ENCODE assay signal across 8 cellular contexts in the genomic region with DNA sequence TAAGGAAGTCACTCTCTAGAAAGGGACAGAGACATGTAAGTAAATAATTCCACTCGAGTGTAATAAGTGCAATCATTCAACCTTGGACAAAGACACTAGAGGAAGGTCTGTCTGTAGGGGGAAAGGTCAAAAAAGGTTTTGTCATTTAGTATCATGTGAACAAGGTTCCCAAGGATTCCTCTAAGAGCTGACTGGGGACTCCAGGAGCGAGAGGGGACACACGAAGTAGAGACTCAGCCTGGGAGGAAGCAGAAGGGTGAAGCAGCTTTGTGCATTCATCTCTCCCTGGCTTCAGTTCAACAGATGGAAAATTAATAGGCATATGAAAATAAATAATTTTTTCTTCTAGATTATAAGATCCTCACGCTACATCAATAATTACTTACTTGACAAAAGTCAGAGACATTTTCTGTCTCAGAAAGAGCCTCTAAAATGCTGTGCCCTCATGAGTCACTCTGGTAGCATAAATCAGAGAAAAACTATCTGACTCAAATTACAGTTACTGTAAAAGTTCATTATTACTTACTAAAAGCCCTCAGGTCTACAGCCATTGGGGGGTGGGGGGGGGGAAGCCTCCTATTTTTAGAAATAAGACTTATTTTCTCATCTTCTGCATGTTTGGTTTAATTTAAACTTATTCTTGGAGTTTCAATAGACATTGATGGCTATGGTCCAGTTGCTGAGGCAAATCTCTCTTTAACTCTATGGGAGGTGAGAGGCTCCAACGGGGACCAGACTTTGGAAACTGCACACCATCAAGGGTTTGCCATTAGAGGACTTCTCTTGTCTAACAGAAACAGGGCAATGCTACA.
DNase-seq lines count a peak whose midpoint lies in the region; ATAC-seq, FAIRE-seq and TF ChIP-seq lines count a peak whose summit lies in the region.

No MANE protein-coding gene starts in this region.

- ATAC-seq in gastroesophageal sphincter (no peak), HG03108 (IDR thresholded peaks at IDR 0.05; ENCODE audit: unreplicated experiment) (no peak)

- no peaks in the 10 kb centered on the region for H3K36me3 ChIP-seq in gastroesophageal sphincter
- H3K36me3 ChIP-seq in stomach = peaks cover 0 to 10% (median 6%) of the 10 kb centered on the region in 4 donors

- H3K4me3 Mint-ChIP-seq in activated CD4-positive, alpha-beta memory T cell treated with anti-CD3 and anti-CD28 coated beads, Interleukin-2, amount 10 ng/mL, durations not matched to agents 7 days and 5 days = peak overlapping the region; percentile 42

- no peaks in the 10 kb centered on the region for H3K27me3 ChIP-seq in gastroesophageal sphincter
- no peaks in the 10 kb centered on the region for H3K27me3 ChIP-seq in stomach

- H3K9me3 ChIP-seq in gastroesophageal sphincter = no peaks in the 10 kb centered on the region
- no peaks in the 10 kb centered on the region for H3K9me3 ChIP-seq in stomach

- CTCF ChIA-PET in activated CD4-positive, alpha-beta memory T cell treated with anti-CD3 and anti-CD28 coated beads, Interleukin-2, amount 10 ng/mL, durations not matched to agents 7 days and 5 days (lab: Charles Lee) = interaction anchor here (0.8 to 2.2 kb wide), 11 partner anchors 14 to 112 kb away, joined by 3 to 11 read pairs (median 3); no protein-coding TSS in a partner anchor

- TF ChIP-seq EP300 in gastroesophageal sphincter (IDR thresholded peaks at IDR 0.05) = no peak
- TF ChIP-seq EP300 in stomach (IDR thresholded peaks at IDR 0.05) = no peak

- H3K4me1 ChIP-seq in gastroesophageal sphincter = peaks cover 39 to 91% (median 44%) of the 10 kb centered on the region in 3 donors
- peaks cover 60 to 89% (median 74%) of the 10 kb centered on the region in 4 donors for H3K4me1 ChIP-seq in stomach

- no peaks in the 10 kb centered on the region for H3K27me3 Mint-ChIP-seq in activated CD4-positive, alpha-beta memory T cell treated with anti-CD3 and anti-CD28 coated beads, Interleukin-2, amount 10 ng/mL, durations not matched to agents 7 days and 5 days

- intact Hi-C loops in stomach (cut with DNase I; ENCODE audit: low total_unique reads) = no loop called here

- H3K36me3 Mint-ChIP-seq in activated CD4-positive, alpha-beta memory T cell treated with anti-CD3 and anti-CD28 coated beads, Interleukin-2, amount 10 ng/mL, durations not matched to agents 7 days and 5 days (ENCODE audit: low read depth) = peaks cover 27% of the 10 kb centered on the region

- peak; percentile 60 for DNase-seq in activated CD8-positive, alpha-beta memory T cell treated with anti-CD3 and anti-CD28 coated beads for 24 hours
- no peak for DNase-seq in activated CD8-positive, alpha-beta memory T cell treated with anti-CD3 and anti-CD28 coated beads, Interleukin-2, amount 50 U/mL, for 4 hours
- no peak for DNase-seq in activated CD4-positive, alpha-beta memory T cell treated with anti-CD3 and anti-CD28 coated beads, Interleukin-2, amount 10 ng/mL, durations not matched to agents 7 days and 5 days
- DNase-seq in stomach (no peak), urothelium cell line (ENCODE audit: low spot score) (no peak), NCI-H187 (lab: John Stamatoyannopoulos, UW) (no peak)

- TF ChIP-seq POLR2A in gastroesophageal sphincter (IDR thresholded peaks at IDR 0.05) = no peak
- no peak for TF ChIP-seq POLR2A in stomach (IDR thresholded peaks at IDR 0.05)

- H3K27ac Mint-ChIP-seq in activated CD4-positive, alpha-beta memory T cell treated with anti-CD3 and anti-CD28 coated beads, Interleukin-2, amount 10 ng/mL, durations not matched to agents 7 days and 5 days = peak overlapping the region; percentile 81

- whole genome bisulfite sequencing in gastroesophageal sphincter (ENCODE audit: low coverage in 1 of 2), 2 donors = 26 to 29% methylated on average over 4 to 5 of the region's 5 CpGs
- 45 to 55% (median 48%) methylated on average over 5 of the region's 5 CpGs for WGBS in stomach, 5 donors

- FAIRE-seq in urothelium cell line (lab: Jason Lieb, UNC) = no peak

- H3K9me3 Mint-ChIP-seq in activated CD4-positive, alpha-beta memory T cell treated with anti-CD3 and anti-CD28 coated beads, Interleukin-2, amount 10 ng/mL, durations not matched to agents 7 days and 5 days = peaks cover 5% of the 10 kb centered on the region

- H3K27ac ChIP-seq in gastroesophageal sphincter (peak overlapping the region; percentile 21 to 76 (median 62)), stomach (peak overlapping the region in 4 of 5 donors; percentile 72 to 83 (median 80))

- no peak overlapping the region for H3K4me3 ChIP-seq in gastroesophageal sphincter
- H3K4me3 ChIP-seq in stomach = no peak overlapping the region

- peaks cover 89% of the 10 kb centered on the region for H3K4me1 Mint-ChIP-seq in activated CD4-positive, alpha-beta memory T cell treated with anti-CD3 and anti-CD28 coated beads, Interleukin-2, amount 10 ng/mL, durations not matched to agents 7 days and 5 days

- POLR2A ChIA-PET in activated CD4-positive, alpha-beta memory T cell treated with anti-CD3 and anti-CD28 coated beads, Interleukin-2, amount 10 ng/mL, durations not matched to agents 7 days and 5 days (lab: Charles Lee) = interaction anchor here (0.6 to 9.1 kb wide), 17 partner anchors 12 to 138 kb away, joined by 3 to 127 read pairs (median 6); no protein-coding TSS in a partner anchor

- TF ChIP-seq CTCF in gastroesophageal sphincter (IDR thresholded peaks at IDR 0.05) (no peak), stomach (IDR thresholded peaks at IDR 0.05) (no peak)
